Comparison of ENCODE assay signal across 16 cellular contexts in the genomic region with DNA sequence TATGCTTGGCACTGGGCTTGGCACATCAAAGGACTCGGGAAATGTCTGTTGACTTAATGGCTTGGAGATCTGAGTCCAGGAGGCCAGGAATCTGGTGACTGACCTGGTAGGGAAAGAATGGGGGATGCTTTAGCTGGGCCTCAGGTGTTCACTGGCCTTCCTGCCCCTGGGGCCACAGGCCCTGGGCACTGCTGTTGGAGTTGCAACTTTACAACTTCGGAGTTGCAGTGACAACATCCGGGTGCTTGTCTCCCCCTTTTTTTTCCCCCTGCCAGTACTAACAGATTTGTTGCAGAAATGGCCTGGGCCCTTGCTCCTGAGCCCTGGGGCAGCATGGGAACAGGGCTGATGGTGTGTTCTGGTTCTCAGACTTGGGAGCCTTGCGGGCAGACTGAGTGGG. TPM values are rescaled to one million over a fixed set of nuclear protein-coding genes. Genes with fewer than 3 reads are reported as not detected.
DNase-seq lines count a peak whose midpoint lies in the region; ATAC-seq, FAIRE-seq and TF ChIP-seq lines count a peak whose summit lies in the region.
"Had no signal": no experiment of that assay in that cellular context is flagged by ENCODE, and none has a peak within 500 bp of the region (broad histone marks: within the 10 kb centered on the region; RNA-seq: fewer than 3 reads in every experiment).

No MANE protein-coding gene starts in this region.

- no peak for TF ChIP-seq EP300 in GM12878 (IDR thresholded peaks at IDR 0.05; ENCODE audit: borderline replicate concordance in 1 of 2, control insufficient read depth in 1 of 2, low read depth in 2 of 2, low read length in 2 of 2)

- H3K4me1 Mint-ChIP-seq in activated T-helper 17 cell treated with anti-CD3 and anti-CD28 coated beads, Interleukin-2, amount 50 U/mL, for 72 hours: no peaks in the 10 kb centered on the region
- H3K4me1 Mint-ChIP-seq: CD4-positive, CD25-positive, alpha-beta regulatory T cell; GM23338 had no signal

- no peak for FAIRE-seq in GM12878 (lab: Jason Lieb, UNC)
- FAIRE-seq: GM18507 had no signal

- H3K4me2 ChIP-seq in PC-3 (ENCODE audit: low read length) (peak overlapping the region; percentile 36; the same call in 1 of the 2 replicates), GM12878 (ENCODE audit: control insufficient read depth, insufficient read depth) (no peak overlapping the region)
- H3K4me2 ChIP-seq: GM23338 had no signal

- TF ChIP-seq CTCF in PC-3 (conservative IDR thresholded peaks at IDR 0.05; ENCODE audit: low read depth, low read length) (no peak), GM12878 (IDR thresholded peaks at IDR 0.05 in 2 of 3, conservative IDR thresholded peaks at IDR 0.05 in 1 of 3; ENCODE audit: control insufficient read depth in 2 of 3, extremely low read depth in 1 of 3, insufficient read depth in 1 of 3, low read depth in 3 of 3, low read length in 3 of 3) (no peak), brain microvascular endothelial cell (IDR thresholded peaks at IDR 0.05; ENCODE audit: low read depth, low read length, missing control alignments) (no peak), coronary artery (IDR thresholded peaks at IDR 0.05) (no peak)

- H3K9me3 ChIP-seq in PC-3 (ENCODE audit: low read length) (no peaks in the 10 kb centered on the region), GM12878 (replicated peaks; ENCODE audit: control insufficient read depth, insufficient read depth, low read length) (no peaks in the 10 kb centered on the region)
- H3K9me3 ChIP-seq: BLaER1 treated with 17β-estradiol and CSF1 and Interleukin-3, amounts not matched to agents 10 nM and 100 nM had no signal

- no peaks in the 10 kb centered on the region for H3K36me3 Mint-ChIP-seq in activated T-helper 17 cell treated with anti-CD3 and anti-CD28 coated beads, Interleukin-2, amount 50 U/mL, for 72 hours (ENCODE audit: low read depth)
- H3K36me3 Mint-ChIP-seq: CD4-positive, CD25-positive, alpha-beta regulatory T cell had no signal

- no peaks in the 10 kb centered on the region for H4K20me1 ChIP-seq in PC-3 (ENCODE audit: low read length)
- H4K20me1 ChIP-seq in GM12878 (ENCODE audit: control insufficient read depth, insufficient read depth): no peaks in the 10 kb centered on the region
- H4K20me1 ChIP-seq: BLaER1 treated with 17β-estradiol and CSF1 and Interleukin-3, amounts not matched to agents 10 nM and 100 nM had no signal

- H3K27me3 ChIP-seq in PC-3 (ENCODE audit: low read length) (no peaks in the 10 kb centered on the region), GM12878 (replicated peaks in 1 of 2; ENCODE audit: control insufficient read depth in 2 of 2, insufficient read depth in 2 of 2, low read length in 1 of 2) (no peaks in the 10 kb centered on the region), brain microvascular endothelial cell (replicated peaks) (no peaks in the 10 kb centered on the region)
- H3K27me3 ChIP-seq: BLaER1 treated with 17β-estradiol and CSF1 and Interleukin-3, amounts not matched to agents 10 nM and 100 nM had no signal

- no TSS peak for BruUV-seq in PC-3 (replicated peaks; lab: Mats Ljungman, UMichigan)
- BruUV-seq in GM12878 (replicated peaks; lab: Mats Ljungman, UMichigan): no TSS peak

- H3K36me3 ChIP-seq in PC-3 (ENCODE audit: low read depth, low read length): no peaks in the 10 kb centered on the region
- H3K36me3 ChIP-seq in GM12878 (ENCODE audit: control insufficient read depth in 2 of 2, insufficient read depth in 2 of 2, low read length in 1 of 2): no peaks in the 10 kb centered on the region
- H3K36me3 ChIP-seq in brain microvascular endothelial cell (replicated peaks): no peaks in the 10 kb centered on the region
- H3K36me3 ChIP-seq: BLaER1 treated with 17β-estradiol and CSF1 and Interleukin-3, amounts not matched to agents 10 nM and 100 nM had no signal

- H3K9me2 ChIP-seq in PC-3 (replicated peaks; ENCODE audit: low read length): no peaks in the 10 kb centered on the region

- H3K79me2 ChIP-seq in PC-3 (ENCODE audit: low read length) (no peaks in the 10 kb centered on the region), GM12878 (ENCODE audit: control insufficient read depth, insufficient read depth, low read length) (no peaks in the 10 kb centered on the region)

- intact Hi-C loops in PC-3 (cut with micrococcal nuclease): no loop called here
- intact Hi-C loops in GM12878 (cut with micrococcal nuclease; ENCODE audit: unreplicated experiment): no loop called here

- no peak overlapping the region for H3K4me3 Mint-ChIP-seq in activated T-helper 17 cell treated with anti-CD3 and anti-CD28 coated beads, Interleukin-2, amount 50 U/mL, for 72 hours
- H3K4me3 Mint-ChIP-seq: CD4-positive, CD25-positive, alpha-beta regulatory T cell; GM23338 had no signal

- WGBS in GM12878 (ENCODE audit: insufficient coverage, insufficient replicate concordance, low lambda C conversion rate, missing lambda C conversion rate): 69% methylated on average over 4 of the region's 4 CpGs

- TF ChIP-seq POLR2A in GM12878 (IDR thresholded peaks at IDR 0.05; ENCODE audit: low read depth, low read length): no peak

- H3K27ac Mint-ChIP-seq in activated T-helper 17 cell treated with anti-CD3 and anti-CD28 coated beads, Interleukin-2, amount 50 U/mL, for 72 hours: no peak overlapping the region
- H3K27ac Mint-ChIP-seq: GM23338 had no signal

- H3F3A ChIP-seq in PC-3 (ENCODE audit: low read length, unreplicated experiment): no peaks in the 10 kb centered on the region

- DNase-seq in activated effector memory CD4-positive, alpha-beta T cell treated with anti-CD3 and anti-CD28 coated beads, Interleukin-2, amount 50 U/mL, for 16 hours: peak; percentile 19
- no peak for DNase-seq in activated effector memory CD4-positive, alpha-beta T cell treated with Interleukin-2 at 50 U/mL for 16 hours
- DNase-seq in PC-3 (no peak), GM12878 (ENCODE audit: low read depth, low spot score) (no peak), mesenteric fat pad (ENCODE audit: low spot score) (peak; percentile 74), brain microvascular endothelial cell (no peak), coronary artery (ENCODE audit: low spot score) (no peak)
- DNase-seq: 8988T; ACHN; CD4-positive, CD25-positive, alpha-beta regulatory T cell; DMS 273 treated with DMSO at 0.1 percent for 48 hours; H7 had no signal

- peaks cover 21% of the 10 kb centered on the region for H3K4me1 ChIP-seq in PC-3 (ENCODE audit: insufficient read depth, low read length)
- no peaks in the 10 kb centered on the region for H3K4me1 ChIP-seq in GM12878 (ENCODE audit: control insufficient read depth, insufficient read depth, low read length)

- POLR2A ChIA-PET in PC-3 (lab: Charles Lee; ENCODE audit: unreplicated experiment) (no interaction called here), GM12878 (lab: Charles Lee) (no interaction called here)

- H3K27me3 Mint-ChIP-seq in activated T-helper 17 cell treated with anti-CD3 and anti-CD28 coated beads, Interleukin-2, amount 50 U/mL, for 72 hours: no peaks in the 10 kb centered on the region
- H3K27me3 Mint-ChIP-seq: CD4-positive, CD25-positive, alpha-beta regulatory T cell had no signal

- H3K9ac ChIP-seq in PC-3 (ENCODE audit: low read length): no peak overlapping the region
- no peak overlapping the region for H3K9ac ChIP-seq in GM12878 (ENCODE audit: control insufficient read depth, insufficient read depth, low read length)

- TF ChIP-seq RAD21 in GM12878 (IDR thresholded peaks at IDR 0.05; ENCODE audit: insufficient read depth, low read depth, low read length): no peak

- CTCF ChIA-PET in PC-3 (lab: Charles Lee): no interaction called here
- CTCF ChIA-PET in GM12878 (lab: Yijun Ruan, JAX): interaction anchor here (0.9 to 2.2 kb wide), 2 partner anchors 36 to 112 kb away, joined by 3 to 9 read pairs; no protein-coding TSS in a partner anchor

- RAD21 ChIA-PET in GM12878 (lab: Charles Lee; ENCODE audit: unreplicated experiment): interaction anchor here (0.6 to 0.8 kb wide), 2 partner anchors 27 to 111 kb away, joined by 3 read pairs; no protein-coding TSS in a partner anchor

- ATAC-seq in PC-3: no peak
- peak; percentile 59 for ATAC-seq in GM12878
- no peak for ATAC-seq in activated T-helper 17 cell treated with anti-CD3 and anti-CD28 coated beads, Interleukin-2, amount 50 U/mL, for 72 hours (replicated peaks)

- H3K4me3 ChIP-seq in PC-3 (ENCODE audit: low read length): no peak overlapping the region
- no peak overlapping the region for H3K4me3 ChIP-seq in GM12878
- no peak overlapping the region for H3K4me3 ChIP-seq in brain microvascular endothelial cell (ENCODE audit: low read depth, low read length)
- H3K4me3 ChIP-seq in coronary artery: no peak overlapping the region
- H3K4me3 ChIP-seq: BLaER1 treated with 17β-estradiol and CSF1 and Interleukin-3, amounts not matched to agents 10 nM and 100 nM; GM23338 had no signal

- SMC1A ChIA-PET in GM12878 (lab: Charles Lee; ENCODE audit: uncharacterized antibody, unreplicated experiment): interaction anchor here (1.2 to 2.3 kb wide), 6 partner anchors 7 to 27 kb away, joined by 3 to 6 read pairs (median 3); no protein-coding TSS in a partner anchor

- H3K27ac ChIP-seq in PC-3 (ENCODE audit: low read length): peak overlapping the region; percentile 68; the same call in 1 of the 2 replicates
- H3K27ac ChIP-seq in GM12878 (ENCODE audit: control insufficient read depth, insufficient read depth): no peak overlapping the region
- no peak overlapping the region for H3K27ac ChIP-seq in brain microvascular endothelial cell
- no peak overlapping the region for H3K27ac ChIP-seq in coronary artery

- H3K9me3 Mint-ChIP-seq in activated T-helper 17 cell treated with anti-CD3 and anti-CD28 coated beads, Interleukin-2, amount 50 U/mL, for 72 hours: no peaks in the 10 kb centered on the region
- H3K9me3 Mint-ChIP-seq: CD4-positive, CD25-positive, alpha-beta regulatory T cell; GM23338 had no signal

- H2AFZ ChIP-seq in PC-3 (ENCODE audit: low read length): no peak overlapping the region
- no peak overlapping the region for H2AFZ ChIP-seq in GM12878 (ENCODE audit: control insufficient read depth, low read depth, low read length)
- H2AFZ ChIP-seq: GM23338 had no signal

- in situ Hi-C loops in GM12878 (cut with MboI) (no loop called here), brain microvascular endothelial cell (cut with HindIII; ENCODE audit: low pct_ligation_motif_present, low sequenced_read_pairs) (no loop called here)

RNA-seq across cellular contexts. Expression of a gene that starts 23.8 kb away (rescaled TPM):
- 10.2 and 15.1 TPM in 2 replicates for total RNA-seq in PC-3 (2014; rRNA removed)
- total RNA-seq in GM12878 (2013; cell fraction: nucleolus; rRNA removed): 3.7 and 5.0 TPM in 2 replicates
- total RNA-seq in GM12878 (2014; rRNA removed): 5.0 and 5.8 TPM in 2 replicates
- total RNA-seq in GM12878 (2014; rRNA removed; fragmentation: Illumina TruSeq; extraction: Trizol): 3.4 and 3.5 TPM in 2 replicates
- total RNA-seq in GM12878 (2021): 7.3 and 7.7 TPM in 2 replicates
- polyA plus RNA-seq in GM12878 (2011; ENCODE audit: low read depth): 0.49 TPM
- 0.39 and 0.77 TPM in 2 replicates for polyA plus RNA-seq in GM12878 (2011; rRNA removed)
- polyA plus RNA-seq in GM12878 (2011; cell fraction: cytosol; rRNA removed): 0.46 and 0.74 TPM in 2 replicates
- 1.1 and 1.2 TPM in 2 replicates for polyA plus RNA-seq in GM12878 (2011; cell fraction: nucleus; rRNA removed)
- polyA plus RNA-seq in GM12878 (2012): 0.91 and 1.3 TPM in 2 replicates
- 2.8 and 4.5 TPM in 2 replicates for polyA plus RNA-seq in GM12878 (2014; fragmentation: Illumina TruSeq; extraction: Trizol)
- polyA plus RNA-seq in GM12878 (2014; fragmentation: Nextera tagmentation; extraction: Ambion mirVana): under 1 TPM; 0.11 to 0.26 TPM
- 5.0 and 5.7 TPM in 2 replicates for polyA plus RNA-seq in GM12878 (2014; rRNA removed)
- polyA plus RNA-seq in GM12878 (2016; fragmentation: Nextera tagmentation; extraction: Ambion mirVana): 1 to 10 TPM; 3.5 to 3.7 TPM
- 0.77 and 1.2 TPM in 2 replicates for polyA minus RNA-seq in GM12878 (2011; rRNA and poly(A)+ RNA removed)
- polyA minus RNA-seq in GM12878 (2011; cell fraction: cytosol; rRNA and poly(A)+ RNA removed): 2.0 and 2.1 TPM in 2 replicates
- polyA minus RNA-seq in GM12878 (2011; cell fraction: nucleus; rRNA and poly(A)+ RNA removed): 0.85 and 1.7 TPM in 2 replicates
- 1.4 TPM for total RNA-seq in mesenteric fat pad
- 10 to 100 TPM in 1 of 2 donors, 1 to 10 TPM in 1; 3.1 to 16.7 TPM for total RNA-seq in activated T-helper 17 cell treated with anti-CD3 and anti-CD28 coated beads, Interleukin-2, amount 50 U/mL, for 72 hours

RNA-seq across cellular contexts. Expression of a gene that starts 50.8 kb away (rescaled TPM):
- total RNA-seq in PC-3 (2014; rRNA removed) (7.7 and 11.5 TPM in 2 replicates), GM12878 (2014; rRNA removed) (4.9 and 8.2 TPM in 2 replicates), GM12878 (2014; rRNA removed; fragmentation: Illumina TruSeq; extraction: Trizol) (5.5 TPM in 2 replicates), GM12878 (2021) (7.0 and 7.2 TPM in 2 replicates), mesenteric fat pad (6.8 TPM)
- total RNA-seq in GM12878 (2013; cell fraction: nucleolus; rRNA removed): 15.8 and 16.5 TPM in 2 replicates
- 3.0 TPM for polyA plus RNA-seq in GM12878 (2011; ENCODE audit: low read depth)
- polyA plus RNA-seq in GM12878 (2011; rRNA removed) (7.4 and 11.3 TPM in 2 replicates), GM12878 (2014; fragmentation: Illumina TruSeq; extraction: Trizol) (7.1 and 7.2 TPM in 2 replicates), GM12878 (2014; fragmentation: Nextera tagmentation; extraction: Ambion mirVana) (1 to 10 TPM; 1.9 to 2.5 TPM), GM12878 (2014; rRNA removed) (7.5 and 8.9 TPM in 2 replicates), GM12878 (2016; fragmentation: Nextera tagmentation; extraction: Ambion mirVana) (10 to 100 TPM; 10.9 to 11.9 TPM)
- polyA plus RNA-seq in GM12878 (2011; cell fraction: cytosol; rRNA removed): 22.0 TPM in 2 replicates
- polyA plus RNA-seq in GM12878 (2011; cell fraction: nucleus; rRNA removed): 8.9 and 10.6 TPM in 2 replicates
- polyA plus RNA-seq in GM12878 (2012): 3.1 and 3.6 TPM in 2 replicates
- 20.3 and 21.1 TPM in 2 replicates for polyA minus RNA-seq in GM12878 (2011; rRNA and poly(A)+ RNA removed)
- polyA minus RNA-seq in GM12878 (2011; cell fraction: cytosol; rRNA and poly(A)+ RNA removed): 5.1 and 6.4 TPM in 2 replicates
- 5.9 and 11.1 TPM in 2 replicates for polyA minus RNA-seq in GM12878 (2011; cell fraction: nucleus; rRNA and poly(A)+ RNA removed)
- 1 to 10 TPM; 9.6 to 9.7 TPM for total RNA-seq in activated T-helper 17 cell treated with anti-CD3 and anti-CD28 coated beads, Interleukin-2, amount 50 U/mL, for 72 hours

Comparison
In these comparisons a context has a peak if more than half of its experiments do, and no peak if none do; other contexts are left out.
1. DNase-seq: peak in activated effector memory CD4-positive, alpha-beta T cell treated with anti-CD3 and anti-CD28 coated beads, Interleukin-2, amount 50 U/mL, for 16 hours (single experiment) and mesenteric fat pad (single experiment); none in activated effector memory CD4-positive, alpha-beta T cell treated with Interleukin-2 at 50 U/mL for 16 hours (single experiment), PC-3 (single experiment), GM12878 (single experiment), brain microvascular endothelial cell (single experiment) and coronary artery (single experiment).